8 cellular contexts compared by ENCODE assay signal in the genomic region with DNA sequence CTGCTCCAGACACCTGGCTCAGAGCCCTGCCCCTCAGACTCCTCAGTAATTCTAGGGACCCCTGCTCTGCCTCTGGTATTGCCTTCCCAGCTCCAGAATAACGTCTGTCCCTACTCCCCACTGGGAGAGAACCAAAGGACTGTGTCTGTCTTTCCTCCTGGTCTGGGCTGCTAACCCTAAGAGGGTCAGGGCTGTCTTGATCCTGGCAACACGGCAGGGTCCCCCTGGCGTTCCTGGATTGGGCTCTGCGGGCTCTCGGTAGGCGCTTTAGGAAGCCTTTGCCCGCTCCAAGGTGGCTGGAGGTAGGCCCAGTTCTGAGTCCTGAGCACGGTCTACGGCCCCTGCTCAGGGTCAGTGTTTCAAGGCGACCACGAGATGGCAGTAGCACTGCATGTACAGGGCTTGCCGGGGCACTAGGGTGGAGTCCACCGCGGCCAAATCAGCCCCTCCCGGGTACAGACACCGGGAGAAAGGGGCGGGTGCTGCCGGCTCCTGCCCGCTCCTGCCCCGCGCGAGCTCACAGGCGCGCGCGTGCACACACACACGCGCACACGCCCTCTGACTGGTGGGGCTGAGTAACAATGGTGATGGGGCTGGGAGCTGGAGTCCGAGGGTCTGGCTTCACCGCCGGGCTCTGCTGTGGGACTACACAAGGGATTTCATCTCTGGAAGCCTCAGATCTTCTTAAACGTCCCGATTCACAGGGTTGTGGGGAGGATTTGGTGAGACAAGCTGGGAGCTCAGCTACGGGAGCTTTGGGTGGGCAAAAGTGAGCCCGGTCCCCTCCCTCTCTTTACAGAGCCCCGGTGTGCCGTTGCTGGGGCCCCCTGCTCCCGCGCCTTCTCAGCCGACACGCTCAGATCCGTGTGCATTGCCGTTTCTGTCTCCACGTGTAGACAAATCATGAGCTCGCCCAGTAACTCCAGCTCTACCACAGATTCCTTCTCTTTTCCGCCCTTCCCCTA.
DNase-seq lines count a peak whose midpoint lies in the region; ATAC-seq and TF ChIP-seq lines count a peak whose summit lies in the region.

No MANE protein-coding gene starts in this region.

- peak; percentile 78 for ATAC-seq in HG02970 (IDR thresholded peaks at IDR 0.05; ENCODE audit: low FRiP score, unreplicated experiment)
- ATAC-seq in GM18870 (IDR thresholded peaks at IDR 0.05; ENCODE audit: unreplicated experiment), result no peak

- peak; percentile 94 for DNase-seq in GM13977 (ENCODE audit: low spot score)
- peak; percentile 58 to 77 for DNase-seq in NCI-H1930 (lab: John Stamatoyannopoulos, UW)
- peak; percentile 88 for DNase-seq in T1000 (lab: John Stamatoyannopoulos, UW)
- peak; percentile 97 for DNase-seq in astrocyte of the hippocampus (ENCODE audit: low read depth, low spot score)
- DNase-seq in hypothalamus (lab: John Stamatoyannopoulos, UW), result peak; percentile 24 to 91 (median 77)
- DNase-seq in retina, result peak; percentile 94

- peak; percentile 92 for TF ChIP-seq CTCF in GM13977 (IDR thresholded peaks at IDR 0.05; ENCODE audit: extremely low read depth, insufficient read depth, missing control alignments)

- in situ Hi-C loops in GM13977 (cut with MboI; ENCODE audit: low pct_unique_long_range_greater_than_20kb, low sequenced_read_pairs, unreplicated experiment), result loop anchor here (10.0 kb wide), 2 partner anchors 234 to 774 kb away; no protein-coding TSS in a partner anchor
